In the genomic region with DNA sequence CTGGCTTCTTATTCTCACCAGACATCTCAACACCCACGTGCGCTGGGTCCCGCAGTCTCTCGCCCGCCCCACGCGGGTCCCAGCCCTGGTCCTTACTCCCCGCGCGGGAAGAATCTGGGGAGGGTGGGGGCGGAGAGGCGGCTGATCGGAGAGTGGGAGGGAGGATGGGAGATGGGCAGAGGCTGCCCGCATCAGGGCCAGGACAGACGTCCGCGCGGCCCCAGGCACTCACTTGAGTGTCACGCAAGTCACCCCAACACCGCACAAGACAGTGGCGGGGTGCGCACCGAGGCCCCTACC, we compare ENCODE assay signal across 1 cellular context.
TF ChIP-seq lines count a peak whose summit lies in the region.

No MANE protein-coding gene starts in this region.

TF ChIP-seq in WTC11, 78 proteins besides CTCF, POLR2A, EP300 and RAD21 (continued from another document):
- TF ChIP-seq, protein P1, sequence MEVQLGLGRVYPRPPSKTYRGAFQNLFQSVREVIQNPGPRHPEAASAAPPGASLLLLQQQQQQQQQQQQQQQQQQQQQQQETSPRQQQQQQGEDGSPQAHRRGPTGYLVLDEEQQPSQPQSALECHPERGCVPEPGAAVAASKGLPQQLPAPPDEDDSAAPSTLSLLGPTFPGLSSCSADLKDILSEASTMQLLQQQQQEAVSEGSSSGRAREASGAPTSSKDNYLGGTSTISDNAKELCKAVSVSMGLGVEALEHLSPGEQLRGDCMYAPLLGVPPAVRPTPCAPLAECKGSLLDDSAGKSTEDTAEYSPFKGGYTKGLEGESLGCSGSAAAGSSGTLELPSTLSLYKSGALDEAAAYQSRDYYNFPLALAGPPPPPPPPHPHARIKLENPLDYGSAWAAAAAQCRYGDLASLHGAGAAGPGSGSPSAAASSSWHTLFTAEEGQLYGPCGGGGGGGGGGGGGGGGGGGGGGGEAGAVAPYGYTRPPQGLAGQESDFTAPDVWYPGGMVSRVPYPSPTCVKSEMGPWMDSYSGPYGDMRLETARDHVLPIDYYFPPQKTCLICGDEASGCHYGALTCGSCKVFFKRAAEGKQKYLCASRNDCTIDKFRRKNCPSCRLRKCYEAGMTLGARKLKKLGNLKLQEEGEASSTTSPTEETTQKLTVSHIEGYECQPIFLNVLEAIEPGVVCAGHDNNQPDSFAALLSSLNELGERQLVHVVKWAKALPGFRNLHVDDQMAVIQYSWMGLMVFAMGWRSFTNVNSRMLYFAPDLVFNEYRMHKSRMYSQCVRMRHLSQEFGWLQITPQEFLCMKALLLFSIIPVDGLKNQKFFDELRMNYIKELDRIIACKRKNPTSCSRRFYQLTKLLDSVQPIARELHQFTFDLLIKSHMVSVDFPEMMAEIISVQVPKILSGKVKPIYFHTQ (CRISPR knock-in tag; IDR thresholded peaks at IDR 0.05): no peak
- TF ChIP-seq ESRRA (CRISPR knock-in tag; IDR thresholded peaks at IDR 0.05; ENCODE audit: borderline replicate concordance) (no peak), NR3C1 (CRISPR knock-in tag; conservative IDR thresholded peaks at IDR 0.05; ENCODE audit: low read depth) (no peak), ZNF138 (CRISPR knock-in tag; conservative IDR thresholded peaks at IDR 0.05) (no peak)
